Comparison of ENCODE assay signal across 16 cellular contexts in the genomic region with DNA sequence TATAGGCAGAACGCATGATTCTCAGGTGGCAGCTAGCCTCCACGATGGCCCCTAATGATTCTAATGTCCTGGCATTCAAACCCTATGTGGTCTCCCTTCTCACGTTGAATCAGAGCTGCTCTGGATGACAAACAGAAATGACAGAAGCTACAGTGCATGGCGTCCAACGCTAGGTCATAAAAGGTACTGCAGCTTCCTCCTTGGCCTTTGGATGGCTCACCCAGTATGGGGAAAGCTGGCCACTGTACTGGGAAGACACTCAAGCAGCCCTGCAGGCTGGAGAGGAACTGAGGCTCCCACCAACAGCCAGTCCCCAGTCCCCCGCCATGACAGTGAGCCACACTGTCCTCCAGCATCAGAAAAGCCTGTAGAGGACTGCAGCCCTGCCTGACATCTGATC.
"Had no signal": no experiment of that assay in that cellular context is flagged by ENCODE, and none has a peak within 500 bp of the region (broad histone marks: within the 10 kb centered on the region; RNA-seq: fewer than 3 reads in every experiment).

No MANE protein-coding gene starts in this region.

- H3K27ac Mint-ChIP-seq: activated CD8-positive, alpha-beta T cell treated with anti-CD3 and anti-CD28 coated beads, Interleukin-2, amount 10 ng/mL, durations not matched to agents 7 days and 5 days; activated naive CD4-positive, alpha-beta T cell treated with anti-CD3 and anti-CD28 coated beads, Interleukin-2, amount 50 U/mL, for 72 hours; brain had no signal

- ATAC-seq: activated CD8-positive, alpha-beta T cell treated with anti-CD3 and anti-CD28 coated beads, Interleukin-2, amount 10 ng/mL, durations not matched to agents 7 days and 5 days; activated naive CD4-positive, alpha-beta T cell treated with anti-CD3 and anti-CD28 coated beads, Interleukin-2, amount 50 U/mL, for 72 hours; left colon; naive thymus-derived CD8-positive, alpha-beta T cell; sciatic nerve had no signal

- DNase-seq: activated CD8-positive, alpha-beta T cell treated with anti-CD3 and anti-CD28 coated beads, Interleukin-2, amount 10 ng/mL, durations not matched to agents 7 days and 5 days; activated effector memory CD4-positive, alpha-beta T cell treated with Interleukin-2 at 50 U/mL for 16 hours; amniotic stem cell; left colon; occipital lobe; stimulated activated CD4-positive, alpha-beta T cell treated with anti-CD3 and anti-CD28 coated beads, Interleukin-2, amount 100 ng/mL, for 24 hours; stimulated activated naive CD4-positive, alpha-beta T cell; substantia nigra; T-helper 1 cell; trophoblast cell had no signal

- H3K27ac ChIP-seq: prostate gland, VCaP had no signal

- H3K36me3 Mint-ChIP-seq: activated naive CD4-positive, alpha-beta T cell treated with anti-CD3 and anti-CD28 coated beads, Interleukin-2, amount 50 U/mL, for 72 hours; brain had no signal

- H3K36me3 ChIP-seq: prostate gland had no signal

- H3K4me1 ChIP-seq: prostate gland had no signal

- H3K9me3 Mint-ChIP-seq: activated naive CD4-positive, alpha-beta T cell treated with anti-CD3 and anti-CD28 coated beads, Interleukin-2, amount 50 U/mL, for 72 hours had no signal

- H3K4me3 ChIP-seq: prostate gland had no signal

- H3K4me3 Mint-ChIP-seq: activated CD8-positive, alpha-beta T cell treated with anti-CD3 and anti-CD28 coated beads, Interleukin-2, amount 10 ng/mL, durations not matched to agents 7 days and 5 days; brain; naive thymus-derived CD8-positive, alpha-beta T cell had no signal

- H3K9me3 ChIP-seq: prostate gland had no signal
